8 cellular contexts compared by ENCODE assay signal in the genomic region with DNA sequence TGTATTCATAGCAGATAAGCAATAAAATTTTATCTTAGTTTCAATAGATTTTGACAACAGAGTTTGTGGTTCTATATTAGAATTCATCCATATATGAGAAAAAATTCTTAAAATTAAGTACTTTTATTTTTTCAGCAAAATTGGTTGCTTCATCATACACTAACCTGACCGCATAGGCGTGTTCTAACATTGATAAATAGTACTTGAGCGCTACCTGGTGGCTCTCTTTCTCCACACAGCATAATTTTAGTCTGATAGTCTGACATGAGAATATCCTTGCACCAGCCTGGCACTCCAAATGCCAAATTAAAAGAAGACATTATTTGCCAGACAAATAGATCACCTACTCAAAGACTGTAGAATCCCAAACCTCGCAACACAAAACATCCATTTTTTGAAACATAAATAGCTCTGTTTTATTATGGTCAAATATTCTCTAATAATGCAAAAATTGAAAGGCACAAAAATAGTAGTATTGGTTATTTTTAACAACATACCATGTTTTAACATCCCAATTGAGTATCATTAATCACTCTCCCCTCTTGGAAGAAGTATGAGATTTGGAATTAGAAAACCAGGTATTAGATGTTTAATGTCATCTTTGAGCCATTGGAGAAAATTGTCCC. TPM values are rescaled to one million over a fixed set of nuclear protein-coding genes. Genes with fewer than 3 reads are reported as not detected.
DNase-seq lines count a peak whose midpoint lies in the region; ATAC-seq and TF ChIP-seq lines count a peak whose summit lies in the region.

No MANE protein-coding gene starts in this region.

- in situ Hi-C loops in Caki2 (cut with HindIII; ENCODE audit: low pct_unique_long_range_greater_than_20kb, low sequenced_read_pairs): no loop called here

- peaks cover 28% of the 10 kb centered on the region for H3K27me3 Mint-ChIP-seq in activated T-cell treated with anti-CD3 and anti-CD28 coated beads, Interleukin-2, amount 50 U/mL, for 24 hours
- no peaks in the 10 kb centered on the region for H3K27me3 Mint-ChIP-seq in neural progenitor cell (ENCODE audit: insufficient read depth, low read depth)

- H3K4me1 Mint-ChIP-seq in activated T-cell treated with anti-CD3 and anti-CD28 coated beads, Interleukin-2, amount 50 U/mL, for 24 hours (ENCODE audit: low read depth): no peaks in the 10 kb centered on the region
- H3K4me1 Mint-ChIP-seq in neural progenitor cell: peaks cover 6% of the 10 kb centered on the region

- no peaks in the 10 kb centered on the region for H3F3A ChIP-seq in neural progenitor cell (ENCODE audit: low read depth)

- no peak overlapping the region for H3K27ac Mint-ChIP-seq in activated T-cell treated with anti-CD3 and anti-CD28 coated beads, Interleukin-2, amount 50 U/mL, for 24 hours
- H3K27ac Mint-ChIP-seq in neural progenitor cell: no peak overlapping the region

- peaks cover 12% of the 10 kb centered on the region for H3K4me1 ChIP-seq in fibroblast of lung (ENCODE audit: control insufficient read depth, extremely low read depth, insufficient read depth, low read length)
- H3K4me1 ChIP-seq in neural progenitor cell: no peaks in the 10 kb centered on the region
- H3K4me1 ChIP-seq in upper lobe of right lung: peaks cover 23% of the 10 kb centered on the region

- peak; percentile 68 to 76 for TF ChIP-seq CTCF in fibroblast of lung (conservative IDR thresholded peaks at IDR 0.05 in 1 of 2, IDR thresholded peaks at IDR 0.05 in 1 of 2; ENCODE audit: low read depth in 1 of 2, low read length in 2 of 2)
- peak; percentile 87 for TF ChIP-seq CTCF in neural progenitor cell (IDR thresholded peaks at IDR 0.05)
- peak; percentile 69 for TF ChIP-seq CTCF in upper lobe of right lung (IDR thresholded peaks at IDR 0.05)

- DNase-seq in Caki2 (ENCODE audit: low read depth) (peak; percentile 53), HUDEP-2 (lab: John Stamatoyannopoulos, UW; ENCODE audit: unreplicated experiment in 76 of 76) (peak in 55 of 76 experiments; percentile 5 to 73 (median 42)), OCI-M1 (lab: John Stamatoyannopoulos, UW) (peak; percentile 90), fibroblast of lung (ENCODE audit: low read depth in 2 of 2) (peak; percentile 55 to 85), neural progenitor cell (ENCODE audit: low spot score) (peak; percentile 77), upper lobe of right lung (no peak)
- DNase-seq in activated T-cell treated with anti-CD3 and anti-CD28 coated beads, Interleukin-2, amount 50 U/mL, for 24 hours: peak; percentile 31

- no peaks in the 10 kb centered on the region for H3K79me2 ChIP-seq in fibroblast of lung (ENCODE audit: control insufficient read depth, insufficient read depth, low read length)
- H3K79me2 ChIP-seq in neural progenitor cell (ENCODE audit: low read depth): no peaks in the 10 kb centered on the region

- H3K4me3 Mint-ChIP-seq in activated T-cell treated with anti-CD3 and anti-CD28 coated beads, Interleukin-2, amount 50 U/mL, for 24 hours: no peak overlapping the region
- no peak overlapping the region for H3K4me3 Mint-ChIP-seq in neural progenitor cell

- intact Hi-C loops in upper lobe of right lung (cut with DNase I): loop anchor here (10.0 kb wide), 1 partner anchor 262 kb away; no protein-coding TSS in a partner anchor

- no peaks in the 10 kb centered on the region for H3K27me3 ChIP-seq in fibroblast of lung (ENCODE audit: control insufficient read depth, insufficient read depth, low read length)
- no peaks in the 10 kb centered on the region for H3K27me3 ChIP-seq in neural progenitor cell
- no peaks in the 10 kb centered on the region for H3K27me3 ChIP-seq in upper lobe of right lung

- H2AFZ ChIP-seq in fibroblast of lung (ENCODE audit: low read length) (no peak overlapping the region), neural progenitor cell (replicated peaks) (no peak overlapping the region)

- H3K9me3 Mint-ChIP-seq in activated T-cell treated with anti-CD3 and anti-CD28 coated beads, Interleukin-2, amount 50 U/mL, for 24 hours: no peaks in the 10 kb centered on the region
- H3K9me3 Mint-ChIP-seq in neural progenitor cell: peaks cover 4% of the 10 kb centered on the region

- H3K4me2 ChIP-seq in fibroblast of lung (ENCODE audit: extremely low read depth, insufficient read depth, low read length) (no peak overlapping the region), neural progenitor cell (no peak overlapping the region)

- H3K9me3 ChIP-seq in fibroblast of lung (ENCODE audit: control insufficient read depth, insufficient read depth, low read depth, low read length) (no peaks in the 10 kb centered on the region), neural progenitor cell (ENCODE audit: low read depth) (no peaks in the 10 kb centered on the region), upper lobe of right lung (no peaks in the 10 kb centered on the region)

- H3K4me3 ChIP-seq in fibroblast of lung (replicated peaks in 1 of 4; ENCODE audit: control extremely low read depth in 1 of 4, insufficient read depth in 1 of 4, low read depth in 3 of 4, low read length in 4 of 4) (no peak overlapping the region), neural progenitor cell (no peak overlapping the region), upper lobe of right lung (no peak overlapping the region)

- no peaks in the 10 kb centered on the region for H4K20me1 ChIP-seq in fibroblast of lung (ENCODE audit: control insufficient read depth, extremely low read depth, insufficient read depth, low read length)
- H4K20me1 ChIP-seq in neural progenitor cell (ENCODE audit: low read depth): no peaks in the 10 kb centered on the region

- ATAC-seq in GM19463 (IDR thresholded peaks at IDR 0.05; ENCODE audit: unreplicated experiment) (peak; percentile 81), upper lobe of right lung (peak; percentile 89)

- no peak overlapping the region for H3K27ac ChIP-seq in fibroblast of lung (ENCODE audit: insufficient read depth, low read length)
- H3K27ac ChIP-seq in neural progenitor cell: no peak overlapping the region
- no peak overlapping the region for H3K27ac ChIP-seq in upper lobe of right lung

- H3K36me3 ChIP-seq in fibroblast of lung (ENCODE audit: control insufficient read depth, insufficient read depth, low read length) (no peaks in the 10 kb centered on the region), neural progenitor cell (no peaks in the 10 kb centered on the region), upper lobe of right lung (no peaks in the 10 kb centered on the region)

- no peaks in the 10 kb centered on the region for H3K36me3 Mint-ChIP-seq in activated T-cell treated with anti-CD3 and anti-CD28 coated beads, Interleukin-2, amount 50 U/mL, for 24 hours (ENCODE audit: low read depth)
- H3K36me3 Mint-ChIP-seq in neural progenitor cell: no peaks in the 10 kb centered on the region

- no peak overlapping the region for H3K9ac ChIP-seq in fibroblast of lung (ENCODE audit: insufficient read depth, low read length)
- H3K9ac ChIP-seq in neural progenitor cell: no peak overlapping the region

RNA-seq across cellular contexts. Expression of a gene that starts 33.0 kb away (rescaled TPM):
- total RNA-seq in Caki2 (2014; rRNA removed; shearing (Covaris generic); ENCODE audit: low replicate concordance): 0.10 TPM in 1 of 2 replicates, not detected in the other
- total RNA-seq in fibroblast of lung (0.33 and 0.77 TPM in 2 replicates), neural progenitor cell (ENCODE audit: low replicate concordance) (17.8 and 22.6 TPM in 2 replicates), upper lobe of right lung (21.6 TPM)
- polyA plus RNA-seq in fibroblast of lung: 0.76 and 2.3 TPM in 2 replicates
- polyA plus RNA-seq in fibroblast of lung (2012): 0.62 and 2.3 TPM in 2 replicates
- 0.33 and 1.0 TPM in 2 replicates for polyA minus RNA-seq in fibroblast of lung (ENCODE audit: low replicate concordance)

Comparison
In these comparisons a context has a peak if more than half of its experiments do, and no peak if none do; other contexts are left out.
1. RNA of a gene that starts 33.0 kb away (total RNA-seq): 17.8 to 22.6 TPM in neural progenitor cell and 21.6 TPM in upper lobe of right lung (single experiment); 0.33 to 0.77 TPM in fibroblast of lung and 0.10 TPM in Caki2; every median in the first group is over 10 times any median in the second.
2. Peak in every context shown above with its lines, with median percentiles within 50 percentile points of each other: CTCF ChIP-seq.